16 cellular contexts compared by ENCODE assay signal in the genomic region with DNA sequence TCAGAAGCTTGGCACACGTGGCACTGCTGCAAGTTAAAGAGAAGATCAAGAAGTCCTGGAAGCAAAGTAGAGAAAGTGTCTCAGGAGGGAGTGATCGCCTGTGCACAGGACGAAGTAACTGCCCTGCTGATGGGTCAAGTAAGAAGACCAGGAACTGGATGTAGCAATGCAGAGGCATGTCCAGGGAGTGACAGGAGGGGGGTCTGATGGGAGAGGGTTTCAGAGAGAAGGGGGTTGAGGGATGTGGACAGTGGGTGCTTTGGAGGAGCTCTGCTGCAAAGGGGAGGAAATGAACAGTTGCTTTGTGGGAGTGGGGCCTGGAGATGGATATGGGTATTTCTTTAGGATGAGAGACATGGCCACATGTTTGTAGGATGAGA.
DNase-seq lines count a peak whose midpoint lies in the region; ATAC-seq and TF ChIP-seq lines count a peak whose summit lies in the region.
"Had no signal": no experiment of that assay in that cellular context is flagged by ENCODE, and none has a peak within 500 bp of the region (broad histone marks: within the 10 kb centered on the region; RNA-seq: fewer than 3 reads in every experiment).

No MANE protein-coding gene starts in this region.

- H3K27ac ChIP-seq in heart left ventricle (no peak overlapping the region), osteoblast (ENCODE audit: low read depth, low read length) (no peak overlapping the region), ovary (no peak overlapping the region)

- H3K4me2 ChIP-seq in osteoblast (ENCODE audit: insufficient read depth, low read length): no peak overlapping the region
- H3K4me2 ChIP-seq: GM23338 had no signal

- H4K20me1 ChIP-seq in osteoblast (ENCODE audit: insufficient read depth, low read length): no peaks in the 10 kb centered on the region

- WGBS in heart left ventricle, 4 donors: 80 to 91% (median 84%) methylated on average over 3 of the region's 3 CpGs
- 84 to 93% (median 84%) methylated on average over 3 of the region's 3 CpGs for WGBS in ovary, 3 donors

- no peak for ATAC-seq in Right ventricle myocardium inferior
- ATAC-seq in heart left ventricle: no peak
- ATAC-seq: CD8-positive, alpha-beta T cell; GM23338; HepG2 had no signal

- TF ChIP-seq EP300 in ovary (IDR thresholded peaks at IDR 0.05): no peak

- TF ChIP-seq CTCF in heart left ventricle (IDR thresholded peaks at IDR 0.05) (no peak), osteoblast (IDR thresholded peaks at IDR 0.05; ENCODE audit: extremely low read depth, low read depth, low read length) (no peak), ovary (IDR thresholded peaks at IDR 0.05) (no peak)

- H3K9me3 ChIP-seq in heart left ventricle (peaks cover 0 to 6% (median 0%) of the 10 kb centered on the region in 12 donors), osteoblast (ENCODE audit: low read depth, low read length) (no peaks in the 10 kb centered on the region), ovary (no peaks in the 10 kb centered on the region)

- H3K79me2 ChIP-seq in osteoblast (ENCODE audit: insufficient read depth, low read length): no peaks in the 10 kb centered on the region

- H3K36me3 ChIP-seq in heart left ventricle (no peaks in the 10 kb centered on the region), osteoblast (ENCODE audit: insufficient read depth, low read length) (no peaks in the 10 kb centered on the region), ovary (no peaks in the 10 kb centered on the region)

- H3K4me1 ChIP-seq in heart left ventricle (peaks cover 0 to 5% (median 0%) of the 10 kb centered on the region in 12 donors), osteoblast (ENCODE audit: insufficient read depth, low read length) (no peaks in the 10 kb centered on the region), ovary (ENCODE audit: insufficient read depth) (no peaks in the 10 kb centered on the region)

- no peak overlapping the region for H2AFZ ChIP-seq in osteoblast (ENCODE audit: low read length)
- H2AFZ ChIP-seq: GM23338 had no signal

- TF ChIP-seq POLR2A in heart left ventricle (IDR thresholded peaks at IDR 0.05): no peak
- TF ChIP-seq POLR2A in ovary (IDR thresholded peaks at IDR 0.05): no peak

- H3K27me3 ChIP-seq in heart left ventricle (peaks cover 0 to 15% (median 0%) of the 10 kb centered on the region in 9 donors), osteoblast (ENCODE audit: insufficient read depth, low read length) (peaks cover 4% of the 10 kb centered on the region), ovary (no peaks in the 10 kb centered on the region)

- H3K4me3 ChIP-seq in heart left ventricle (no peak overlapping the region), osteoblast (ENCODE audit: insufficient read depth, low read length) (no peak overlapping the region), ovary (no peak overlapping the region)
- H3K4me3 ChIP-seq: GM23338 had no signal

- DNase-seq in Right ventricle myocardium inferior (ENCODE audit: missing footprints) (peak; percentile 26), heart left ventricle (no peak), mesenteric fat pad (ENCODE audit: low spot score) (peak; percentile 57), osteoblast (ENCODE audit: insufficient read length, low spot score, missing footprints) (peak; percentile 60), AG08395 (ENCODE audit: low spot score) (no peak), ovary (no peak)
- DNase-seq in stimulated activated naive CD4-positive, alpha-beta T cell treated with Interleukin-2 at 50 U/mL for 16 hours (lab: John Stamatoyannopoulos, UW): no peak
- DNase-seq: ACHN; C1 segment of cervical spinal cord; CD8-positive, alpha-beta T cell; COR-L47; DMS153; EL; H9 had no signal

- intact Hi-C loops in Right ventricle myocardium inferior (cut with DNase I): no loop called here
- intact Hi-C loops in heart left ventricle (cut with DNase I): loop anchor here in 1 of 10 donors (5.0 kb wide), 1 partner anchor 34 kb away; no protein-coding TSS in a partner anchor
- intact Hi-C loops in ovary (cut with DNase I): no loop called here

Comparison
In these comparisons a context has a peak if more than half of its experiments do, and no peak if none do; other contexts are left out.
1. DNase-seq: peak in Right ventricle myocardium inferior (single experiment), mesenteric fat pad (single experiment) and osteoblast (single experiment); none in heart left ventricle (0 of 5), AG08395 (single experiment), ovary (0 of 5) and stimulated activated naive CD4-positive, alpha-beta T cell treated with Interleukin-2 at 50 U/mL for 16 hours (single experiment).